ENCODE assay signal across 8 cellular contexts in the genomic region with DNA sequence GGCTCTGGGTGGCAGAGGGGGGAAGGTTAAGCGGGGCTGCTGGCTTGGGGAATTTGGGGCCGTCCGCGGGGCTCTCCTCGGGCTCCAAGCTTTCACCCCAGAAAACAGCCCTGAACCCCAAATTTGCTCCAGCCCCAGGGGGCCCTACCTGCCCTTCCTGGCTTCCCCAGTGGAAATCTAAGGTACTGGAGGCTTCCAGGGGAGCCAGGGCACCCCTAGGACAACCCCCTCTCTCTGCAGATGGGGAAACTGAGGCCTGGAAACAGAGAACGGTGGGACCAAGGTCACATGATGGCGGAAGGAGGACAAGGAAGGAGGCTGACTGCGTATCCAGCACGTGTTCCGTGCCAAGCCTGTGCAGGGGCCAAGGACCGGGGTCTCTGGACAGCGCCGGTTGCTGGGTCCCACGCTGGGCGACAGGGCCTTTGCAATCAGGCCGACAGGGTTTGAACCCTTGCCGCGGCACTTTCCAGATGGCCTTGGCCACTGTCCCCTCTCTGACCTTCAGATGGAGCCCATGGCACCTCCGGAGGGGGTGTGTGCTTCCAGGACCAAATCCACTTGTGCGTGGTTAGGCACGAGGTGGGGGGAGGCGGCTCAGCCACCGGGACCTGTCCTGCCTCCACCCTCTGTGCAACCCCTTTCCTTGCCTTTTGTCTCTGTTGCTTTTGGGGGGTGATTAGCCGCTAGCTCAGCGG.
A peak's percentile ranks its signal among the peaks of the same experiment; 100 is the strongest.
DNase-seq lines count a peak whose midpoint lies in the region; ATAC-seq and TF ChIP-seq lines count a peak whose summit lies in the region.

No MANE protein-coding gene starts in this region.

- TF ChIP-seq POLR2A in transverse colon (IDR thresholded peaks at IDR 0.05) = no peak

- H3K9me3 ChIP-seq in lower lobe of right lung (no peaks in the 10 kb centered on the region), transverse colon (no peaks in the 10 kb centered on the region)

- no peak for TF ChIP-seq EP300 in transverse colon (IDR thresholded peaks at IDR 0.05; ENCODE audit: low read depth)

- H3K4me3 Mint-ChIP-seq in chondrocyte (ENCODE audit: unreplicated experiment) = peak overlapping the region; percentile 47

- ATAC-seq in lower lobe of right lung (peak; percentile 28 to 37), GM21528 (IDR thresholded peaks at IDR 0.05; ENCODE audit: low FRiP score, unreplicated experiment) (no peak)

- H3K27me3 ChIP-seq in lower lobe of right lung (ENCODE audit: low read depth) (peaks cover 12% of the 10 kb centered on the region), transverse colon (peaks cover 42% of the 10 kb centered on the region)

- no peaks in the 10 kb centered on the region for H3K36me3 Mint-ChIP-seq in chondrocyte (ENCODE audit: low read depth)

- no peaks in the 10 kb centered on the region for H3K9me3 Mint-ChIP-seq in chondrocyte (ENCODE audit: low read depth)

- H3K27ac ChIP-seq in lower lobe of right lung (peak overlapping the region; percentile 58), transverse colon (peak overlapping the region; percentile 56 to 71 (median 64))

- H3K4me1 Mint-ChIP-seq in chondrocyte (ENCODE audit: low read depth) = peaks cover 14% of the 10 kb centered on the region

- H3K4me3 ChIP-seq in lower lobe of right lung (peak overlapping the region; percentile 57), transverse colon (peak overlapping the region; percentile 27 to 59 (median 38))

- 17 to 23% methylated on average over 7 to 25 of the region's 25 CpGs for WGBS in transverse colon (ENCODE audit: low coverage in 1 of 2), 2 donors

- peaks cover 21% of the 10 kb centered on the region for H3K4me1 ChIP-seq in lower lobe of right lung
- peaks cover 0 to 28% (median 17%) of the 10 kb centered on the region in 4 donors for H3K4me1 ChIP-seq in transverse colon

- H3K27ac Mint-ChIP-seq in chondrocyte (ENCODE audit: unreplicated experiment) = no peak overlapping the region

- intact Hi-C loops in lower lobe of right lung (cut with DNase I) (no loop called here), transverse colon (cut with DNase I; ENCODE audit: low total_unique reads) (no loop called here)

- in situ Hi-C loops in transverse colon (cut with MboI; ENCODE audit: low pct_ligation_motif_present in 1 of 4, low pct_unique_long_range_greater_than_20kb in 1 of 4, low sequenced_read_pairs in 3 of 4) = no loop called here

- TF ChIP-seq CTCF in chondrocyte (IDR thresholded peaks at IDR 0.05) (no peak), lower lobe of right lung (IDR thresholded peaks at IDR 0.05) (no peak), transverse colon (IDR thresholded peaks at IDR 0.05) (no peak)

- DNase-seq in activated T-cell treated with anti-CD3 and anti-CD28 coated beads, Interleukin-2, amount 50 U/mL, for 1 hour = peak; percentile 29
- no peak for DNase-seq in activated T-cell treated with anti-CD3 and anti-CD28 coated beads, Interleukin-2, amount 50 U/mL, for 48 hours
- DNase-seq in chondrocyte (ENCODE audit: low spot score) (no peak), lower lobe of right lung (no peak), transverse colon (no peak), RPMI8226 (no peak)
- DNase-seq in stimulated activated CD4-positive, alpha-beta T cell treated with anti-CD3 and anti-CD28 coated beads, Interleukin-4, amount 100 ng/mL, for 4 hours = no peak

- H3K27me3 Mint-ChIP-seq in chondrocyte (ENCODE audit: low read depth) = peaks cover 7% of the 10 kb centered on the region

- H3K36me3 ChIP-seq in lower lobe of right lung = no peaks in the 10 kb centered on the region
- no peaks in the 10 kb centered on the region for H3K36me3 ChIP-seq in transverse colon
